1 cellular context compared by ENCODE assay signal in genomic region chr6:42453027-42453648, GRCh38.
TF ChIP-seq lines count a peak whose summit lies in the region.

No MANE protein-coding gene starts in this region.

TF ChIP-seq in HCT116, 20 proteins besides CTCF, POLR2A, EP300 and RAD21 (continued from another document):
- TF ChIP-seq EZH2phosphoT487 (IDR thresholded peaks at IDR 0.05; ENCODE audit: borderline replicate concordance) (no peak), POLR2AphosphoS5 (IDR thresholded peaks at IDR 0.05; ENCODE audit: low read depth, low read length) (peak; percentile 75)
- TF ChIP-seq, protein P1, sequence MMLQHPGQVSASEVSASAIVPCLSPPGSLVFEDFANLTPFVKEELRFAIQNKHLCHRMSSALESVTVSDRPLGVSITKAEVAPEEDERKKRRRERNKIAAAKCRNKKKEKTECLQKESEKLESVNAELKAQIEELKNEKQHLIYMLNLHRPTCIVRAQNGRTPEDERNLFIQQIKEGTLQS (IDR thresholded peaks at IDR 0.05) = no peak
